30 cellular contexts compared by ENCODE assay signal in the genomic region with DNA sequence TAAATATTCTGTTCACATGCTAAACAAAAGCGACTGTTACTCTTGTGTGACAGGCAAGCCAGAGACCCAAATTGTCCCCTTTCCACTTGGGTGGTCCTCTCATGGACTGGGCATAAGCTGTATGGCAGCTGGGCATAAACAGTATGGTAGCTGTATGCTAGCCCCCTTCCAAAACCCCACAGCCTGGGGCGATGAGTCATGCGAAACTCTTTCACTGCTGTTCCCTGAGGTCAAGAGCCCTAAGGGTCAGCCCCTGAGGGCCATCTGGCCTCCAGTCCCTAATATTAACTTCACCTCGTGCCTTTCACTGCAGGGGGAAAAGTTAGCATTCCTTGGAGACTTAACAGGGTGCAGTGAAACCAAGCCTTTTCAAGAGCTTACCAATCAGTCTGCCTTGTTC.
"Had no signal": no experiment of that assay in that cellular context is flagged by ENCODE, and none has a peak within 500 bp of the region (broad histone marks: within the 10 kb centered on the region; RNA-seq: fewer than 3 reads in every experiment).

No MANE protein-coding gene starts in this region.

- H3K27me3 ChIP-seq: brain microvascular endothelial cell, cardiac muscle cell had no signal

- H3K4me3 ChIP-seq: cardiac muscle cell had no signal

- H3K27ac ChIP-seq: brain microvascular endothelial cell, cardiac muscle cell had no signal

- DNase-seq: activated CD4-positive, alpha-beta memory T cell treated with anti-CD3 and anti-CD28 coated beads for 36 hours; activated CD4-positive, alpha-beta T cell treated with anti-CD3 and anti-CD28 coated beads for 36 hours; activated CD4-positive, alpha-beta T cell treated with anti-CD3 and anti-CD28 coated beads, Interleukin-2, amount 10 ng/mL, durations not matched to agents 7 days and 5 days; activated CD8-positive, alpha-beta memory T cell treated with anti-CD3 and anti-CD28 coated beads, Interleukin-2, amount 50 U/mL, for 4 hours; activated effector memory CD4-positive, alpha-beta T cell treated with Interleukin-2 at 50 U/mL for 16 hours; activated naive CD4-positive, alpha-beta T cell treated with anti-CD3 and anti-CD28 coated beads, Interleukin-2, amount 10 ng/mL, durations not matched to agents 7 days and 5 days; activated T-cell treated with anti-CD3 and anti-CD28 coated beads for 4 hours; activated T-cell treated with anti-CD3 and anti-CD28 coated beads, Interleukin-2, amount 50 U/mL, for 4 hours; amniotic stem cell; aorta; brain microvascular endothelial cell; IMR-90; Karpas-422; KBM-7; NCI-H1092; NCI-H1436 treated with DMSO at 0.1 percent for 48 hours; NCI-H1694 treated with DMSO at 0.1 percent for 48 hours; NCI-H2029 treated with DMSO at 0.1 percent for 48 hours; NCI-H2107; NCI-H2171; NCI-H510A; NCI-H526 treated with DMSO at 0.1 percent for 48 hours; NCI-H774; RPMI8226; SHP77 treated with DMSO at 0.1 percent for 48 hours; SW 1271; T1000 had no signal

- H3K36me3 ChIP-seq: brain microvascular endothelial cell, cardiac muscle cell had no signal

- ATAC-seq: activated CD4-positive, alpha-beta T cell treated with anti-CD3 and anti-CD28 coated beads for 36 hours; activated CD4-positive, CD25-positive, alpha-beta regulatory T cell treated with anti-CD3 and anti-CD28 coated beads, Interleukin-2, amount 50 U/mL, for 24 hours; activated T-cell treated with anti-CD3 and anti-CD28 coated beads, Interleukin-2, amount 50 U/mL, for 4 hours; Panc1 had no signal
